ENCODE assay signal across 8 cellular contexts in genomic region chr12:108826807-108827721, GRCh38. TPM values are rescaled to one million over a fixed set of nuclear protein-coding genes. Genes with fewer than 3 reads are reported as not detected.
DNase-seq lines count a peak whose midpoint lies in the region; TF ChIP-seq lines count a peak whose summit lies in the region.

No MANE protein-coding gene starts in this region.

- H3K4me3 ChIP-seq in mesodermal cell (ENCODE audit: extremely low read depth, insufficient read depth, low read length, poor library complexity, severe bottlenecking) (no peak overlapping the region), thyroid gland (replicated peaks in 1 of 3) (no peak overlapping the region), H7 (ENCODE audit: insufficient read depth, low read depth, low read length) (no peak overlapping the region)

- intact Hi-C loops in activated CD4-positive, alpha-beta T cell treated with anti-CD3 and anti-CD28 coated beads, Interleukin-2, amount 10 ng/mL, durations not matched to agents 24 days and 14 days (cut with micrococcal nuclease): loop anchor here (10.0 kb wide), 1 partner anchor 128 kb away; no protein-coding TSS in a partner anchor
- intact Hi-C loops in thyroid gland (cut with DNase I): no loop called here

- H3K4me1 ChIP-seq in mesodermal cell (ENCODE audit: control insufficient read depth, insufficient read depth, low read length, poor library complexity, severe bottlenecking): peaks cover 76% of the 10 kb centered on the region
- H3K4me1 ChIP-seq in thyroid gland: peaks cover 42 to 74% of the 10 kb centered on the region in 2 donors

- TF ChIP-seq POLR2A in thyroid gland (IDR thresholded peaks at IDR 0.05): no peak

- H3K4me3 Mint-ChIP-seq in activated CD4-positive, alpha-beta T cell treated with anti-CD3 and anti-CD28 coated beads, Interleukin-2, amount 10 ng/mL, durations not matched to agents 24 days and 14 days: peak overlapping the region; percentile 34
- H3K4me3 Mint-ChIP-seq in brain: peak overlapping the region in 2 of 5 experiments; percentile 0 to 3

- H3K36me3 ChIP-seq in mesodermal cell (ENCODE audit: control insufficient read depth, insufficient read depth, low read length): peaks cover 76% of the 10 kb centered on the region
- peaks cover 0 to 5% of the 10 kb centered on the region in 2 donors for H3K36me3 ChIP-seq in thyroid gland
- H3K36me3 ChIP-seq in H7 (replicated peaks; ENCODE audit: control insufficient read depth, insufficient read depth, low read length): no peaks in the 10 kb centered on the region; the same call in none of the 2 replicates

- peaks cover 54% of the 10 kb centered on the region for H3K4me1 Mint-ChIP-seq in activated CD4-positive, alpha-beta T cell treated with anti-CD3 and anti-CD28 coated beads, Interleukin-2, amount 10 ng/mL, durations not matched to agents 24 days and 14 days
- peaks cover 59% of the 10 kb centered on the region for H3K4me1 Mint-ChIP-seq in brain

- peaks cover 37% of the 10 kb centered on the region for H3K36me3 Mint-ChIP-seq in activated CD4-positive, alpha-beta T cell treated with anti-CD3 and anti-CD28 coated beads, Interleukin-2, amount 10 ng/mL, durations not matched to agents 24 days and 14 days (ENCODE audit: low read depth)
- H3K36me3 Mint-ChIP-seq in brain: peaks cover 47% of the 10 kb centered on the region

- H3K9me3 Mint-ChIP-seq in activated CD4-positive, alpha-beta T cell treated with anti-CD3 and anti-CD28 coated beads, Interleukin-2, amount 10 ng/mL, durations not matched to agents 24 days and 14 days: no peaks in the 10 kb centered on the region
- no peaks in the 10 kb centered on the region for H3K9me3 Mint-ChIP-seq in brain

- H3K9me3 ChIP-seq in mesodermal cell (ENCODE audit: control insufficient read depth, low read length): no peaks in the 10 kb centered on the region
- no peaks in the 10 kb centered on the region for H3K9me3 ChIP-seq in thyroid gland

- no peak for DNase-seq in activated CD4-positive, alpha-beta T cell treated with anti-CD3 and anti-CD28 coated beads, Interleukin-2, amount 10 ng/mL, durations not matched to agents 24 days and 14 days
- no peak for DNase-seq in activated CD4-positive, alpha-beta T cell treated with anti-CD3 and anti-CD28 coated beads, Interleukin-2, amount 50 U/mL, for 4 hours
- DNase-seq in thyroid gland (no peak), KG1 (lab: John Stamatoyannopoulos, UW) (no peak), H7 (no peak), NCI-H1092 (lab: John Stamatoyannopoulos, UW) (no peak)

- 78 to 88% methylated on average over 13 to 15 of the region's 20 CpGs for WGBS in mesodermal cell (ENCODE audit: insufficient coverage in 2 of 2), 2 experiments
- 72 to 74% methylated on average over 20 of the region's 20 CpGs for WGBS in thyroid gland, 2 donors

- H3K27ac ChIP-seq in mesodermal cell (ENCODE audit: low read depth, low read length, severe bottlenecking) (peak overlapping the region; percentile 97), thyroid gland (peak overlapping the region; percentile 51 to 76 (median 73))

- H3K27ac Mint-ChIP-seq in activated CD4-positive, alpha-beta T cell treated with anti-CD3 and anti-CD28 coated beads, Interleukin-2, amount 10 ng/mL, durations not matched to agents 24 days and 14 days: peak overlapping the region; percentile 42
- peak overlapping the region in 4 of 5 experiments; percentile 68 to 90 (median 84) for H3K27ac Mint-ChIP-seq in brain

- H3K27me3 ChIP-seq in thyroid gland (no peaks in the 10 kb centered on the region), H7 (ENCODE audit: control insufficient read depth, insufficient read depth, low read length) (no peaks in the 10 kb centered on the region)

- H3K27me3 Mint-ChIP-seq in activated CD4-positive, alpha-beta T cell treated with anti-CD3 and anti-CD28 coated beads, Interleukin-2, amount 10 ng/mL, durations not matched to agents 24 days and 14 days: no peaks in the 10 kb centered on the region
- H3K27me3 Mint-ChIP-seq in brain: no peaks in the 10 kb centered on the region

- TF ChIP-seq CTCF in brain (conservative IDR thresholded peaks at IDR 0.05): no peak
- TF ChIP-seq CTCF in thyroid gland (IDR thresholded peaks at IDR 0.05): no peak

RNA-seq across cellular contexts. Expression of gene SSH1, which starts 30.3 kb away (rescaled TPM):
- 27.2 and 31.5 TPM in 2 replicates for total RNA-seq in activated CD4-positive, alpha-beta T cell treated with anti-CD3 and anti-CD28 coated beads, Interleukin-2, amount 10 ng/mL, durations not matched to agents 24 days and 14 days
- polyA plus RNA-seq in brain (ENCODE audit: insufficient read depth, low read depth, low replicate concordance): 9.9 TPM
- 39.1 TPM for polyA plus RNA-seq in mesodermal cell (2013, experiment 1 of 2)
- 31.0 TPM for polyA plus RNA-seq in mesodermal cell (2013, experiment 2 of 2)
- total RNA-seq in thyroid gland: 10 to 100 TPM; 13.0 to 26.8 (median 21.7) TPM
- total RNA-seq in H7 (2014; rRNA removed; shearing (Covaris generic)): 6.1 and 8.7 TPM in 2 replicates

RNA-seq across cellular contexts. Expression of gene DAO, which starts 52.8 kb away (rescaled TPM):
- not detected in 2 replicates for total RNA-seq in activated CD4-positive, alpha-beta T cell treated with anti-CD3 and anti-CD28 coated beads, Interleukin-2, amount 10 ng/mL, durations not matched to agents 24 days and 14 days
- 0.78 TPM for polyA plus RNA-seq in brain (ENCODE audit: insufficient read depth, low read depth, low replicate concordance)
- polyA plus RNA-seq in mesodermal cell (2013, experiment 1 of 2): not detected
- not detected for polyA plus RNA-seq in mesodermal cell (2013, experiment 2 of 2)
- not detected for total RNA-seq in thyroid gland
- not detected in 2 replicates for total RNA-seq in H7 (2014; rRNA removed; shearing (Covaris generic))
